In genomic region chr2:125553768-125554167, GRCh38 we compare ENCODE assay signal across 33 cellular contexts.
"Had no signal": no experiment of that assay in that cellular context is flagged by ENCODE, and none has a peak within 500 bp of the region (broad histone marks: within the 10 kb centered on the region; RNA-seq: fewer than 3 reads in every experiment).

No MANE protein-coding gene starts in this region.

- H3K9ac ChIP-seq: parathyroid adenoma had no signal

- FAIRE-seq: kidney had no signal

- H3K79me2 ChIP-seq: hepatocyte, parathyroid adenoma had no signal

- H3K4me3 ChIP-seq: gastroesophageal sphincter, heart left ventricle, hepatocyte, lung, mucosa of descending colon, right atrium auricular region, smooth muscle cell, suprapubic skin, transverse colon, upper lobe of right lung, uterus had no signal

- H3K27ac Mint-ChIP-seq: dendritic cell treated with granulocyte-macrophage colony-stimulating factor and Interleukin-4, amounts not matched to agents 40 ng/mL and 50 ng/mL, for 4 days; endodermal cell; memory B cell; mesothelial cell of epicardium; naive B cell; natural killer cell treated with Interleukin-12 subunit alpha and Interleukin-12 subunit beta and Interleukin-15 and Interleukin-18, amount 100 ng/mL, for 72 hours; progenitor cell of endocrine pancreas; stimulated activated naive CD8-positive, alpha-beta T cell treated with anti-CD3 and anti-CD28 coated beads, Interleukin-15, amount 100 ng/mL, for 72 hours had no signal

- H3K27ac ChIP-seq: epithelial cell of prostate, gastroesophageal sphincter, heart left ventricle, hepatocyte, parathyroid adenoma, right atrium auricular region, suprapubic skin, transverse colon, upper lobe of right lung, uterus had no signal

- H3K36me3 ChIP-seq: gastroesophageal sphincter, heart left ventricle, right atrium auricular region, suprapubic skin, transverse colon, upper lobe of right lung, uterus had no signal

- H3K9me3 Mint-ChIP-seq: endodermal cell had no signal

- H3K36me3 Mint-ChIP-seq: memory B cell, mesothelial cell of epicardium, naive B cell had no signal

- H3K4me1 ChIP-seq: gastroesophageal sphincter, heart left ventricle, parathyroid adenoma, right atrium auricular region, suprapubic skin, transverse colon, upper lobe of right lung, uterus had no signal

- H3K4me1 Mint-ChIP-seq: memory B cell; naive B cell; neural crest cell; stimulated activated naive CD8-positive, alpha-beta T cell treated with anti-CD3 and anti-CD28 coated beads, Interleukin-15, amount 100 ng/mL, for 72 hours had no signal

- H3K27me3 Mint-ChIP-seq: dendritic cell treated with granulocyte-macrophage colony-stimulating factor and Interleukin-4, amounts not matched to agents 40 ng/mL and 50 ng/mL, for 4 days; memory B cell; naive B cell; natural killer cell treated with Interleukin-12 subunit alpha and Interleukin-12 subunit beta and Interleukin-15 and Interleukin-18, amount 100 ng/mL, for 72 hours; progenitor cell of endocrine pancreas; stimulated activated naive CD8-positive, alpha-beta T cell treated with anti-CD3 and anti-CD28 coated beads, Interleukin-15, amount 100 ng/mL, for 72 hours had no signal

- ATAC-seq: esophagus mucosa; gastroesophageal sphincter; heart left ventricle; left lobe of liver; mucosa of descending colon; natural killer cell treated with Interleukin-12 subunit alpha and Interleukin-12 subunit beta and Interleukin-15 and Interleukin-18, amount 100 ng/mL, for 72 hours; sciatic nerve; stimulated activated naive CD8-positive, alpha-beta T cell treated with anti-CD3 and anti-CD28 coated beads, Interleukin-15, amount 100 ng/mL, for 72 hours; upper lobe of right lung had no signal

- H3K4me3 Mint-ChIP-seq: dendritic cell treated with granulocyte-macrophage colony-stimulating factor and Interleukin-4, amounts not matched to agents 40 ng/mL and 50 ng/mL, for 4 days; endodermal cell; memory B cell; mesothelial cell of epicardium; naive B cell; natural killer cell treated with Interleukin-12 subunit alpha and Interleukin-12 subunit beta and Interleukin-15 and Interleukin-18, amount 100 ng/mL, for 72 hours; neural crest cell; stimulated activated naive CD8-positive, alpha-beta T cell treated with anti-CD3 and anti-CD28 coated beads, Interleukin-15, amount 100 ng/mL, for 72 hours had no signal

- H3K4me2 ChIP-seq: hepatocyte, smooth muscle cell had no signal

- DNase-seq: effector CD8-positive, alpha-beta T cell; endodermal cell; foreskin fibroblast; heart left ventricle; kidney; mucosa of descending colon; naive B cell; stimulated activated CD4-positive, alpha-beta T cell treated with anti-CD3 and anti-CD28 coated beads, Interleukin-12 subunit alpha, Interleukin-12 subunit beta, amount 100 ng/mL, for 4 hours; stimulated activated CD4-positive, alpha-beta T cell treated with anti-CD3 and anti-CD28 coated beads, Interleukin-1b, Interleukin-23, amount 100 ng/mL, for 48 hours; stimulated activated CD4-positive, alpha-beta T cell treated with anti-CD3 and anti-CD28 coated beads, Interleukin-4, amount 100 ng/mL, for 1 hour; stimulated activated CD8-positive, alpha-beta memory T cell treated with anti-CD3 and anti-CD28 coated beads, Interleukin-4, amount 100 ng/mL, for 48 hours; stimulated activated naive CD4-positive, alpha-beta T cell; stimulated activated naive CD8-positive, alpha-beta T cell treated with anti-CD3 and anti-CD28 coated beads, Interleukin-15, amount 100 ng/mL, for 72 hours; transverse colon; upper lobe of right lung; uterus had no signal

- H3K27me3 ChIP-seq: gastroesophageal sphincter, heart left ventricle, hepatocyte, right atrium auricular region, suprapubic skin, transverse colon, upper lobe of right lung, uterus had no signal
